Comparison of ENCODE assay signal across 24 cellular contexts in the genomic region with DNA sequence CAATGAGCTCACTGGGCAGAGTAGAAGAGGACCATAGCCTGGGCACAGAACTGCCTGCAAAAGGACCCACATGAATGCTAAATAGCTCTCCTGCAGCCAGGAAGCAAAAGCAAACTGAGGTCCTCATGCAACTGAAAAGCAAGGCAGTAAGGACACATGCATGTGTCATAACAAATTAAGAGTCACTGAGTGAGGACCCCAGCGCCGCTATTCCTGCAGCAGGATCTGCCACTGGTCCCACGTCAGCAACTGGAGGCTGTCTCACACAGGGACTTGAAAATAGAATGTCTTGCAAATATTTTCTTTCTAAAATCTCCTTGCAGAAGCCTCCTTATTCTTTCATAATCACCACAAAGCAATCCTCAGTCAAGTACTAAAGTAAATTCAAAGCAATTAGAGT.
"Had no signal": no experiment of that assay in that cellular context is flagged by ENCODE, and none has a peak within 500 bp of the region (broad histone marks: within the 10 kb centered on the region; RNA-seq: fewer than 3 reads in every experiment).

No MANE protein-coding gene starts in this region.

- ATAC-seq: K562 had no signal

- H3K9me3 ChIP-seq: SJSA1 had no signal

- H3K9ac ChIP-seq: KMS-11 had no signal

- H3K36me3 ChIP-seq: SJSA1 had no signal

- H3K27ac Mint-ChIP-seq: IgD-negative memory B cell had no signal

- H3K4me3 ChIP-seq: K562, SJSA1, SK-N-MC had no signal

- H3K4me3 Mint-ChIP-seq: IgD-negative memory B cell had no signal

- H3K4me1 ChIP-seq: SJSA1 had no signal

- DNase-seq: Kasumi-1, MM.1S, NCI-H1105, NCI-H1417 treated with DMSO at 0.1 percent for 48 hours, NCI-H146, NCI-H1694 treated with DMSO at 0.1 percent for 48 hours, NCI-H1930, NCI-H2081, NCI-H2171, NCI-H226, NCI-H446, NCI-H510A, NCI-H524 treated with DMSO at 0.1 percent for 48 hours, NCI-H69, NCI-H774, Right ventricle myocardium superior, RPMI8226, SIG-M5 had no signal

- H3K36me3 Mint-ChIP-seq: IgD-negative memory B cell had no signal

- H3K27me3 ChIP-seq: SJSA1 had no signal

- H3K27ac ChIP-seq: HL-60, KMS-11, SJSA1, SK-N-MC had no signal

- H3K4me2 ChIP-seq: KMS-11 had no signal
